In the genomic region with DNA sequence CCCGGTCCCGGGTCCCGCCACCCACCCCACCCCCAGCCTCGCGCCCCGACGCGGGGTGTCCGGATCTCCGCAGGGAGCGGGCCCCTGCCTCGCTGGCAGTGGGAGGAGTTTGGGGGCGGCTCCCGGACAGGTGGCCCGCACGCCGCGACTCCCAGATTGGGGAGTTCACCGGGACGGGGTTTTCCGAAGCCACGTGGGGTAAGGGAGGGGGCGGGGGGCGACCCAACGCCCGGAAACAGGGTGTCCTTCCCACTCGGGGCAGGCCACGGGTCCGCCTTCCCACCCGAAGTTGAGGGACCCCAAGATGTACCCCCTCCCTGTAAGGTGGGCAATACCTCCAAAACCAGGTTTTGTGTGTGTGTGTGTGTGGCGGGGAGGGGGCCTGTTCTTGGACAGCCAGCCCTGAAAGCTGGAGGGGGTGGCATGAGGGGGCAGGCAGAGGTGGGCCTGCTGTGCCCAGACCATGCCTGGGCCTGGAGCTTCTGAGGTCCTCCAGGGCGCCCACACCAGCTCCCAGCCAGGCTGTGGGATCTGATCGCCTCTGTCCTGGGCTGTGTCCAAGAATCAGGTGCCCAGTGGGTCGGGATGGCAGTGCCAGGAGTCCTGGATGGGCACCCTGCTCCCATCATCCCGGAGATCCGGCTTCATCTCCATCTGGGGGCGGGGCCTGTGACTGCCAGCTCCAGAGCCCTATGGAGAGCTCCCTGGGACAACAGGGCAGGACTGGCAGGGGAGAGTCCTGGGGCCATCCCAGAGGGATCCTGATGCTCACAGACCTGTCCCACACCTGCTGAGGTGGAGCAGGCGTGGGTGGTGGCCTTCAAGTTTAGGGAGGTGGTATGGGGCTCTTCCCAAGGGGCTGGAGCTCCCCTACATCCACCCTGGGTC, we compare ENCODE assay signal across 1 cellular context.
TF ChIP-seq lines count a peak whose summit lies in the region.

No MANE protein-coding gene starts in this region.

TF ChIP-seq in neural cell, 6 proteins besides CTCF, POLR2A, EP300 and RAD21 (continued from another document):
- TF ChIP-seq, protein P1, sequence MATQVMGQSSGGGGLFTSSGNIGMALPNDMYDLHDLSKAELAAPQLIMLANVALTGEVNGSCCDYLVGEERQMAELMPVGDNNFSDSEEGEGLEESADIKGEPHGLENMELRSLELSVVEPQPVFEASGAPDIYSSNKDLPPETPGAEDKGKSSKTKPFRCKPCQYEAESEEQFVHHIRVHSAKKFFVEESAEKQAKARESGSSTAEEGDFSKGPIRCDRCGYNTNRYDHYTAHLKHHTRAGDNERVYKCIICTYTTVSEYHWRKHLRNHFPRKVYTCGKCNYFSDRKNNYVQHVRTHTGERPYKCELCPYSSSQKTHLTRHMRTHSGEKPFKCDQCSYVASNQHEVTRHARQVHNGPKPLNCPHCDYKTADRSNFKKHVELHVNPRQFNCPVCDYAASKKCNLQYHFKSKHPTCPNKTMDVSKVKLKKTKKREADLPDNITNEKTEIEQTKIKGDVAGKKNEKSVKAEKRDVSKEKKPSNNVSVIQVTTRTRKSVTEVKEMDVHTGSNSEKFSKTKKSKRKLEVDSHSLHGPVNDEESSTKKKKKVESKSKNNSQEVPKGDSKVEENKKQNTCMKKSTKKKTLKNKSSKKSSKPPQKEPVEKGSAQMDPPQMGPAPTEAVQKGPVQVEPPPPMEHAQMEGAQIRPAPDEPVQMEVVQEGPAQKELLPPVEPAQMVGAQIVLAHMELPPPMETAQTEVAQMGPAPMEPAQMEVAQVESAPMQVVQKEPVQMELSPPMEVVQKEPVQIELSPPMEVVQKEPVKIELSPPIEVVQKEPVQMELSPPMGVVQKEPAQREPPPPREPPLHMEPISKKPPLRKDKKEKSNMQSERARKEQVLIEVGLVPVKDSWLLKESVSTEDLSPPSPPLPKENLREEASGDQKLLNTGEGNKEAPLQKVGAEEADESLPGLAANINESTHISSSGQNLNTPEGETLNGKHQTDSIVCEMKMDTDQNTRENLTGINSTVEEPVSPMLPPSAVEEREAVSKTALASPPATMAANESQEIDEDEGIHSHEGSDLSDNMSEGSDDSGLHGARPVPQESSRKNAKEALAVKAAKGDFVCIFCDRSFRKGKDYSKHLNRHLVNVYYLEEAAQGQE (IDR thresholded peaks at IDR 0.05; ENCODE audit: borderline replicate concordance) = no peak
